In genomic region chr10:75396861-75397570, GRCh38 we compare ENCODE assay signal across 1 cellular context.
TF ChIP-seq lines count a peak whose summit lies in the region.

No MANE protein-coding gene starts in this region.

TF ChIP-seq in HepG2, 621 proteins besides CTCF, POLR2A, EP300 and RAD21 (continued from another document):
- TF ChIP-seq ZC3H13 (CRISPR knock-in tag; IDR thresholded peaks at IDR 0.05) (peak; percentile 96), SRSF4 (IDR thresholded peaks at IDR 0.05; ENCODE audit: low read depth, low read length, poor library complexity, severe bottlenecking) (peak; percentile 81), AGO2 (optimal IDR thresholded peaks at IDR 0.05; ENCODE audit: low read depth, low read length) (peak; percentile 98), MTF1 (CRISPR knock-in tag; IDR thresholded peaks at IDR 0.05) (no peak), ZNF7 (CRISPR knock-in tag; IDR thresholded peaks at IDR 0.05) (no peak), PCBP1 (IDR thresholded peaks at IDR 0.05; ENCODE audit: borderline replicate concordance, low read depth, low read length) (0 out of 2 replicates have a peak, but pooled peaks have one; percentile 23), RBFOX2 (IDR thresholded peaks at IDR 0.05; ENCODE audit: low read depth, low read length) (peak; percentile 91), POLR2G (IDR thresholded peaks at IDR 0.05; ENCODE audit: low read depth, low read length) (peak; percentile 66), SAP130 (CRISPR knock-in tag; IDR thresholded peaks at IDR 0.05; ENCODE audit: low read depth) (no peak), ZHX2 (IDR thresholded peaks at IDR 0.05; ENCODE audit: low read depth) (0 out of 2 replicates have a peak, but pooled peaks have one; percentile 4), ZHX2 (CRISPR knock-in tag; IDR thresholded peaks at IDR 0.05; ENCODE audit: borderline replicate concordance) (no peak)
